9 cellular contexts compared by ENCODE assay signal in the genomic region with DNA sequence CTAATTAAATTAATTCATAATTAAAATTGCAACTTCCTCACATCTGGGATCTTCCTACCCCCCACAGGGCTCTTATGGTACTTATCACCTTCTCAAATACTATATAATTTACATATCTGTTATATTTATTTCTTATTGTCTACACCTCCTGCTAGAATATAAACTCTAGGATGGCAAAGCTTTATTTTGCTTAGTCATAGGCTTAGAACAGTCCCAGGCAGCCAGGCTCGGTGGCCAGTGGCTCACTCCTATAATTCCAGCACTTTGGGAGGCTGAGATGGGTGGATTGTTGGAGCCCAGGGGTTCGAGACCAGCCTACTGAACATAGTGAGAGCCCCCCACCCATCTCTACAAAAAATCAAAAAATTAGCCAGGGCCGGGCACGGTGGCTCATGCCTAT. TPM values are rescaled to one million over a fixed set of nuclear protein-coding genes. Genes with fewer than 3 reads are reported as not detected.
"Had no signal": no experiment of that assay in that cellular context is flagged by ENCODE, and none has a peak within 500 bp of the region (broad histone marks: within the 10 kb centered on the region; RNA-seq: fewer than 3 reads in every experiment).

No MANE protein-coding gene starts in this region.

- H3K4me1 Mint-ChIP-seq: GM23338, H9 had no signal

- H3K4me2 ChIP-seq: GM23338 had no signal

- DNase-seq: H9, HCEC 1CT, KG1 had no signal

- H3K4me3 ChIP-seq: GM23338 had no signal

- ATAC-seq: GM23338 had no signal

- H3K27ac Mint-ChIP-seq: GM23338, H9, IgD-negative memory B cell had no signal

- FAIRE-seq: H1, H54, HTR-8/SVneo had no signal

- H3K4me3 Mint-ChIP-seq: GM23338, H9, IgD-negative memory B cell had no signal

- H2AFZ ChIP-seq: GM23338 had no signal

RNA-seq across cellular contexts. Expression of gene TNFRSF1B, which starts 53.0 kb away (rescaled TPM):
- total RNA-seq: HT-29 had no signal
